ENCODE assay signal across 8 cellular contexts in the genomic region with DNA sequence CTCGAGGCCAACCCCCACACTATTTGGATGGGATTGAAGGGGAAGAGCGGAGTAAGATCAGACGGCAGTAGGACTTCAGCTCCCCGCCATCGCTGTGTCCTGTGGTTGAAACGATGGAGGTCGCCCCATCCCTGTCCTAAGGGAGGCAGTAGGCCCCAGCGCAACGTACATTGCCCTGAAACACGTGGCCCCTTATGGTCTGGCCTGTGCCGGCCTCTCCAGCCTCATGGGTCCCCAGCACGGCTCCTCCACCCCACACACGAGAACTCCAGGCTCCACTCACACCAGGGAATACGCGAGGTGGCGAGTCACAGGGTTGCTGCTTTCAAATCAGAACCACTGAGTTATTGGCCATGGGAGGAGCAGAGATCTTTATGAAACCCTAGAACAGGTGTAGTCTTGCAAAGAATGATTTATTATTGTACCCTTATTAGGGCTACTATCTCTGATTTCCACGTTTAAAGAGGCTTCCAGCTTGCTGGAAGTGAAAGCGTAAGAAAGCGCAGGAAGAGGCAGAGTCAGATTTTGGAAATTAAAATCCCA. TPM values are rescaled to one million over a fixed set of nuclear protein-coding genes. Genes with fewer than 3 reads are reported as not detected.
A peak's percentile ranks its signal among the peaks of the same experiment; 100 is the strongest.
DNase-seq lines count a peak whose midpoint lies in the region; ATAC-seq and TF ChIP-seq lines count a peak whose summit lies in the region.

No MANE protein-coding gene starts in this region.

- ATAC-seq in omental fat pad (ENCODE audit: low FRiP score): peak; percentile 8
- ATAC-seq in GM18505 (IDR thresholded peaks at IDR 0.05; ENCODE audit: unreplicated experiment): no peak

- no peak for TF ChIP-seq CTCF in omental fat pad (IDR thresholded peaks at IDR 0.05)

- no peak for TF ChIP-seq POLR2A in GM18505 (IDR thresholded peaks at IDR 0.05; ENCODE audit: borderline replicate concordance, extremely low read depth, insufficient read depth, insufficient read length)

- peak; percentile 50 for DNase-seq in stimulated activated CD4-positive, alpha-beta T cell treated with anti-CD3 and anti-CD28 coated beads, Interleukin-15, amount 100 ng/mL, for 24 hours
- DNase-seq in stimulated activated CD4-positive, alpha-beta T cell treated with anti-CD3 and anti-CD28 coated beads, Interleukin-4, amount 100 ng/mL, for 24 hours: no peak
- DNase-seq in MV-4-11 (lab: John Stamatoyannopoulos, UW) (peak; percentile 77), epithelial cell of prostate (ENCODE audit: low read depth, low spot score) (no peak), omental fat pad (ENCODE audit: low spot score) (no peak), HK-2 (ENCODE audit: unreplicated experiment) (no peak), NCI-H2081 (lab: John Stamatoyannopoulos, UW) (no peak)

- peak overlapping the region; percentile 36 for H3K27ac ChIP-seq in epithelial cell of prostate

RNA-seq across cellular contexts. Expression of gene DCTPP1, which starts 0.7 kb away (rescaled TPM):
- 10 to 100 TPM in 3 of 4 donors, 1 to 10 TPM in 1; 9.8 to 24.0 (median 14.8) TPM for total RNA-seq in omental fat pad

RNA-seq across cellular contexts. Expression of gene SEPHS2, which starts 15.2 kb away (rescaled TPM):
- 10 to 100 TPM; 22.8 to 42.9 (median 32.1) TPM for total RNA-seq in omental fat pad

RNA-seq across cellular contexts. Expression of gene ZNF771, which starts 23.1 kb away (rescaled TPM):
- 10 to 100 TPM in 2 of 4 donors, 1 to 10 TPM in 2; 8.3 to 13.6 (median 9.9) TPM for total RNA-seq in omental fat pad

RNA-seq across cellular contexts. Expression of gene ZNF48, which starts 35.3 kb away (rescaled TPM):
- total RNA-seq in omental fat pad: 1 to 10 TPM; 3.4 to 5.4 (median 4.9) TPM

RNA-seq across cellular contexts. Expression of gene ITGAL, which starts 42.0 kb away (rescaled TPM):
- total RNA-seq in omental fat pad: 10 to 100 TPM in 1 of 4 donors, 1 to 10 TPM in 3; 1.5 to 20.2 (median 6.3) TPM

Comparison
In these comparisons a context has a peak if more than half of its experiments do, and no peak if none do; other contexts are left out.
1. DNase-seq: peak in stimulated activated CD4-positive, alpha-beta T cell treated with anti-CD3 and anti-CD28 coated beads, Interleukin-15, amount 100 ng/mL, for 24 hours (single experiment) and MV-4-11 (single experiment); none in stimulated activated CD4-positive, alpha-beta T cell treated with anti-CD3 and anti-CD28 coated beads, Interleukin-4, amount 100 ng/mL, for 24 hours (single experiment), epithelial cell of prostate (single experiment), omental fat pad (single experiment), HK-2 (single experiment) and NCI-H2081 (0 of 2).